In the genomic region with DNA sequence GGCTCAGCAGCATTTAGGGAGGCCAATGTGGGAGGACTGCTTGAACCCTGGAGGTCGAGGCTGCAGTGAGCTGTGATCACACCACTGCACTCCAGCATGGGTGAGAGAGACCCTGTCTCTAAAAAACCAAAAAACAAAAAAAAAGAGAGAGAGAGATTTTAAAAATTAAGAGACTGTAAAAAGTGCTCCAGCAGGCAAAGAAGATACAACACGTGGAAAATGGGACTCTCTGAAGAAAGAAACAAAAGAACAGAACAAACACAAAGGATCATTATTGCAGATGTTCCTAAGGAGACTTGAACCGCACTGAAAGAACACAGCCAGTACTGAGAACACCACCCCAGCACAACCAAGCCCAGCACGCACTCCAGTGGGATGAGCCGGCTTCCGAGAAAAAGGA, we compare ENCODE assay signal across 34 cellular contexts.
"Had no signal": no experiment of that assay in that cellular context is flagged by ENCODE, and none has a peak within 500 bp of the region (broad histone marks: within the 10 kb centered on the region; RNA-seq: fewer than 3 reads in every experiment).

No MANE protein-coding gene starts in this region.

- H3K27ac Mint-ChIP-seq: activated naive CD8-positive, alpha-beta T cell; activated T-cell treated with anti-CD3 and anti-CD28 coated beads, Interleukin-2, amount 50 U/mL, for 72 hours; dendritic cell treated with granulocyte-macrophage colony-stimulating factor and Interleukin-4, amounts not matched to agents 40 ng/mL and 50 ng/mL, for 4 days; mesothelial cell of epicardium; naive thymus-derived CD4-positive, alpha-beta T cell; stimulated activated memory B cell treated with anti-CD40 and anti-IgM and Interleukin-4, amounts not matched to agents 10 μg/mL and 1 μg/mL and 100 μg/mL, for 72 hours; type B pancreatic cell had no signal

- H3K36me3 ChIP-seq: uterus had no signal

- H3K27me3 Mint-ChIP-seq: activated naive CD8-positive, alpha-beta T cell; dendritic cell treated with granulocyte-macrophage colony-stimulating factor and Interleukin-4, amounts not matched to agents 40 ng/mL and 50 ng/mL, for 4 days; naive thymus-derived CD4-positive, alpha-beta T cell; stimulated activated memory B cell treated with anti-CD40 and anti-IgM and Interleukin-4, amounts not matched to agents 10 μg/mL and 1 μg/mL and 100 μg/mL, for 72 hours; stimulated activated naive CD8-positive, alpha-beta T cell treated with anti-CD3 and anti-CD28 coated beads, Interleukin-15, amount 100 ng/mL, for 72 hours; type B pancreatic cell had no signal

- FAIRE-seq: frontal cortex, TTC549 had no signal

- H3K9ac ChIP-seq: parathyroid adenoma had no signal

- H3K27ac ChIP-seq: epithelial cell of prostate, parathyroid adenoma, psoas muscle, right atrium auricular region, uterus, VCaP had no signal

- DNase-seq: activated CD4-positive, alpha-beta T cell treated with anti-CD3 and anti-CD28 coated beads for 4 hours; activated CD4-positive, alpha-beta T cell treated with anti-CD3 and anti-CD28 coated beads, Interleukin-2, amount 50 U/mL, for 4 hours; activated naive CD4-positive, alpha-beta T cell; activated T-cell treated with anti-CD3 and anti-CD28 coated beads for 4 hours; activated T-cell treated with anti-CD3 and anti-CD28 coated beads, Interleukin-2, amount 50 U/mL, for 72 hours; amygdala; central memory CD4-positive, alpha-beta T cell; effector CD4-positive, alpha-beta T cell; islet precursor cell; left cardiac atrium; mammary epithelial cell; naive thymus-derived CD4-positive, alpha-beta T cell; nucleus accumbens; psoas muscle; stimulated activated CD4-positive, alpha-beta T cell treated with anti-CD3 and anti-CD28 coated beads, Interleukin-1b, Interleukin-23, amount 100 ng/mL, for 48 hours; stimulated activated CD4-positive, alpha-beta T cell treated with anti-CD3 and anti-CD28 coated beads, Interleukin-4, amount 100 ng/mL, for 4 hours; stimulated activated CD8-positive, alpha-beta memory T cell treated with anti-CD3 and anti-CD28 coated beads, Interleukin-4, amount 100 ng/mL, for 48 hours; stimulated activated naive CD8-positive, alpha-beta T cell treated with anti-CD3 and anti-CD28 coated beads, Interleukin-15, amount 100 ng/mL, for 72 hours; substantia nigra; T-helper 9 cell; uterus had no signal

- H3K4me1 Mint-ChIP-seq: mesothelial cell of epicardium; neural crest cell; stimulated activated naive CD8-positive, alpha-beta T cell treated with anti-CD3 and anti-CD28 coated beads, Interleukin-15, amount 100 ng/mL, for 72 hours had no signal

- H3K9me3 ChIP-seq: uterus had no signal

- H3K4me1 ChIP-seq: parathyroid adenoma, psoas muscle, right atrium auricular region, uterus had no signal

- ATAC-seq: activated T-cell treated with anti-CD3 and anti-CD28 coated beads, Interleukin-2, amount 50 U/mL, for 72 hours; left cardiac atrium; naive thymus-derived CD4-positive, alpha-beta T cell; psoas muscle; stimulated activated memory B cell treated with anti-CD40 and anti-IgM and Interleukin-4, amounts not matched to agents 10 μg/mL and 1 μg/mL and 100 μg/mL, for 72 hours; stimulated activated naive CD8-positive, alpha-beta T cell treated with anti-CD3 and anti-CD28 coated beads, Interleukin-15, amount 100 ng/mL, for 72 hours had no signal

- H3K4me3 ChIP-seq: psoas muscle, right atrium auricular region, smooth muscle cell, uterus had no signal

- H3K4me3 Mint-ChIP-seq: activated naive CD8-positive, alpha-beta T cell; activated T-cell treated with anti-CD3 and anti-CD28 coated beads, Interleukin-2, amount 50 U/mL, for 72 hours; dendritic cell treated with granulocyte-macrophage colony-stimulating factor and Interleukin-4, amounts not matched to agents 40 ng/mL and 50 ng/mL, for 4 days; mesothelial cell of epicardium; naive thymus-derived CD4-positive, alpha-beta T cell; neural crest cell; stimulated activated memory B cell treated with anti-CD40 and anti-IgM and Interleukin-4, amounts not matched to agents 10 μg/mL and 1 μg/mL and 100 μg/mL, for 72 hours; stimulated activated naive CD8-positive, alpha-beta T cell treated with anti-CD3 and anti-CD28 coated beads, Interleukin-15, amount 100 ng/mL, for 72 hours; type B pancreatic cell had no signal
